ENCODE assay signal across 1 cellular context in genomic region chr7:2921748-2922147, GRCh38.
TF ChIP-seq lines count a peak whose summit lies in the region.

No MANE protein-coding gene starts in this region.

TF ChIP-seq in SK-N-SH, 30 proteins besides CTCF, POLR2A, EP300 and RAD21 (continued from another document):
- TF ChIP-seq, protein P1, sequence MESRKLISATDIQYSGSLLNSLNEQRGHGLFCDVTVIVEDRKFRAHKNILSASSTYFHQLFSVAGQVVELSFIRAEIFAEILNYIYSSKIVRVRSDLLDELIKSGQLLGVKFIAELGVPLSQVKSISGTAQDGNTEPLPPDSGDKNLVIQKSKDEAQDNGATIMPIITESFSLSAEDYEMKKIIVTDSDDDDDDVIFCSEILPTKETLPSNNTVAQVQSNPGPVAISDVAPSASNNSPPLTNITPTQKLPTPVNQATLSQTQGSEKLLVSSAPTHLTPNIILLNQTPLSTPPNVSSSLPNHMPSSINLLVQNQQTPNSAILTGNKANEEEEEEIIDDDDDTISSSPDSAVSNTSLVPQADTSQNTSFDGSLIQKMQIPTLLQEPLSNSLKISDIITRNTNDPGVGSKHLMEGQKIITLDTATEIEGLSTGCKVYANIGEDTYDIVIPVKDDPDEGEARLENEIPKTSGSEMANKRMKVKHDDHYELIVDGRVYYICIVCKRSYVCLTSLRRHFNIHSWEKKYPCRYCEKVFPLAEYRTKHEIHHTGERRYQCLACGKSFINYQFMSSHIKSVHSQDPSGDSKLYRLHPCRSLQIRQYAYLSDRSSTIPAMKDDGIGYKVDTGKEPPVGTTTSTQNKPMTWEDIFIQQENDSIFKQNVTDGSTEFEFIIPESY (IDR thresholded peaks at IDR 0.05; ENCODE audit: borderline replicate concordance, low read depth) = no peak
- TF ChIP-seq, protein P2, sequence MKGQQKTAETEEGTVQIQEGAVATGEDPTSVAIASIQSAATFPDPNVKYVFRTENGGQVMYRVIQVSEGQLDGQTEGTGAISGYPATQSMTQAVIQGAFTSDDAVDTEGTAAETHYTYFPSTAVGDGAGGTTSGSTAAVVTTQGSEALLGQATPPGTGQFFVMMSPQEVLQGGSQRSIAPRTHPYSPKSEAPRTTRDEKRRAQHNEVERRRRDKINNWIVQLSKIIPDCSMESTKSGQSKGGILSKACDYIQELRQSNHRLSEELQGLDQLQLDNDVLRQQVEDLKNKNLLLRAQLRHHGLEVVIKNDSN (IDR thresholded peaks at IDR 0.05; ENCODE audit: borderline replicate concordance, low read depth) = no peak
- TF ChIP-seq TEAD4 (IDR thresholded peaks at IDR 0.05; ENCODE audit: borderline replicate concordance, insufficient read depth) (no peak), JUND (IDR thresholded peaks at IDR 0.05) (no peak), PBX3 (IDR thresholded peaks at IDR 0.05) (no peak)
